In genomic region chrX:40644821-40645358, GRCh38 we compare ENCODE assay signal across 9 cellular contexts. TPM values are rescaled to one million over a fixed set of nuclear protein-coding genes. Genes with fewer than 3 reads are reported as not detected.
DNase-seq lines count a peak whose midpoint lies in the region; TF ChIP-seq lines count a peak whose summit lies in the region.
"Had no signal": no experiment of that assay in that cellular context is flagged by ENCODE, and none has a peak within 500 bp of the region (broad histone marks: within the 10 kb centered on the region; RNA-seq: fewer than 3 reads in every experiment).

No MANE protein-coding gene starts in this region.

- TF ChIP-seq POLR2A in GM18951 (IDR thresholded peaks at IDR 0.05; ENCODE audit: extremely low read depth, insufficient read depth, insufficient read length) (peak; percentile 38), suprapubic skin (IDR thresholded peaks at IDR 0.05) (no peak)

- H3K9me3 ChIP-seq in suprapubic skin: no peaks in the 10 kb centered on the region

- DNase-seq in AG09309 (ENCODE audit: low read depth): peak; percentile 34
- peak; percentile 67 for DNase-seq in LHCN-M2 (ENCODE audit: low read depth)
- peak; percentile 28 to 36 for DNase-seq in activated CD4-positive, alpha-beta T cell treated with anti-CD3 and anti-CD28 coated beads for 4 hours
- no peak for DNase-seq in dorsolateral prefrontal cortex
- DNase-seq in midbrain (lab: John Stamatoyannopoulos, UW): peak; percentile 29
- DNase-seq in suprapubic skin (ENCODE audit: low spot score in 2 of 2): peak in 1 of 2 donors; percentile 70
- no peak for DNase-seq in SK-N-DZ (ENCODE audit: low spot score)

- peaks cover 22% of the 10 kb centered on the region for H3K4me1 ChIP-seq in suprapubic skin

- intact Hi-C loops in dorsolateral prefrontal cortex (cut with DNase I): loop anchor here (5.0 to 10.0 kb wide), 3 partner anchors 63 to 440 kb away; partner anchors contain the start of genes ATP6AP2 (in 1 of the 2) and USP9X (in 1 of the 2)

- H3K4me3 ChIP-seq in AG09309 (ENCODE audit: control insufficient read depth, low read depth, low read length) (peak overlapping the region; percentile 44), dorsolateral prefrontal cortex (peak overlapping the region in 57 of 59 donors; percentile 6 to 85 (median 36)), suprapubic skin (peak overlapping the region; percentile 35)

- no peak for TF ChIP-seq EP300 in suprapubic skin (IDR thresholded peaks at IDR 0.05)

- H3K27ac ChIP-seq in dorsolateral prefrontal cortex (peak overlapping the region in 53 of 59 donors; percentile 6 to 87 (median 64)), suprapubic skin (peak overlapping the region; percentile 38)

- 30% methylated on average over 4 of the region's 4 CpGs for WGBS in suprapubic skin

- H3K27me3 ChIP-seq in dorsolateral prefrontal cortex (peaks cover 0 to 61% (median 5%) of the 10 kb centered on the region in 45 donors), suprapubic skin (no peaks in the 10 kb centered on the region)

- TF ChIP-seq CTCF in AG09309 (IDR thresholded peaks at IDR 0.05; ENCODE audit: control insufficient read depth, insufficient read depth, low read depth, low read length, missing control alignments): no peak
- no peak for TF ChIP-seq CTCF in dorsolateral prefrontal cortex (IDR thresholded peaks at IDR 0.05 in 54 of 56, conservative IDR thresholded peaks at IDR 0.05 in 2 of 56; ENCODE audit: low read depth in 1 of 56, partially characterized antibody in 56 of 56)
- TF ChIP-seq CTCF in suprapubic skin (IDR thresholded peaks at IDR 0.05): no peak

- in situ Hi-C loops in GM18951 (cut with MboI; ENCODE audit: low sequenced_read_pairs, unreplicated experiment): loop anchor here (10.0 kb wide), 1 partner anchor 840 kb away; no protein-coding TSS in a partner anchor

- H3K36me3 ChIP-seq in suprapubic skin: no peaks in the 10 kb centered on the region

RNA-seq across cellular contexts. Expression of gene CXorf38, which starts 2.5 kb away (rescaled TPM):
- total RNA-seq in LHCN-M2 (2014; rRNA removed) (22.6 and 22.9 TPM in 2 replicates), dorsolateral prefrontal cortex (10 to 100 TPM in 18 of 120 experiments, 1 to 10 TPM in 102; 5.0 to 12.5 (median 8.3) TPM), suprapubic skin (10 to 100 TPM in 3 of 4 donors, 1 to 10 TPM in 1; 9.8 to 15.6 (median 12.1) TPM)
- polyA plus RNA-seq in LHCN-M2 (2012): 9.5 TPM
- 9.8 and 11.4 TPM in 2 replicates for polyA plus RNA-seq in SK-N-DZ (2014; cell fraction: cytosol; rRNA removed)
- 3.7 and 4.4 TPM in 2 replicates for polyA plus RNA-seq in SK-N-DZ (2014; cell fraction: nucleus; rRNA removed)

RNA-seq across cellular contexts. Expression of gene MPC1L, which starts 21.7 kb away (rescaled TPM):
- total RNA-seq in LHCN-M2 (2014; rRNA removed) (not detected in 2 replicates), dorsolateral prefrontal cortex (not detected), suprapubic skin (not detected)
- polyA plus RNA-seq in LHCN-M2 (2012): not detected
- not detected in 2 replicates for polyA plus RNA-seq in SK-N-DZ (2014; cell fraction: cytosol; rRNA removed)
- not detected in 2 replicates for polyA plus RNA-seq in SK-N-DZ (2014; cell fraction: nucleus; rRNA removed)
- total RNA-seq: H1 had no signal
- polyA plus RNA-seq: H1 had no signal

Comparison
In these comparisons a context has a peak if more than half of its experiments do, and no peak if none do; other contexts are left out.
1. DNase-seq: peak in AG09309 (single experiment), LHCN-M2 (single experiment), activated CD4-positive, alpha-beta T cell treated with anti-CD3 and anti-CD28 coated beads for 4 hours (2 of 2) and midbrain (single experiment); none in dorsolateral prefrontal cortex (0 of 10) and SK-N-DZ (single experiment).
2. Peak in every context shown above with its lines, with median percentiles within 50 percentile points of each other: H3K4me3 ChIP-seq.